In genomic region chr1:90707363-90707710, GRCh38 we compare ENCODE assay signal across 10 cellular contexts. TPM values are rescaled to one million over a fixed set of nuclear protein-coding genes. Genes with fewer than 3 reads are reported as not detected.
A peak's percentile ranks its signal among the peaks of the same experiment; 100 is the strongest.
DNase-seq lines count a peak whose midpoint lies in the region; TF ChIP-seq lines count a peak whose summit lies in the region.
"Had no signal": no experiment of that assay in that cellular context is flagged by ENCODE, and none has a peak within 500 bp of the region (broad histone marks: within the 10 kb centered on the region; RNA-seq: fewer than 3 reads in every experiment).

No MANE protein-coding gene starts in this region.

- TF ChIP-seq CTCF in stomach (IDR thresholded peaks at IDR 0.05) (no peak), dorsolateral prefrontal cortex (IDR thresholded peaks at IDR 0.05 in 54 of 56, conservative IDR thresholded peaks at IDR 0.05 in 2 of 56; ENCODE audit: low read depth in 1 of 56, partially characterized antibody in 56 of 56) (no peak)

- no peak for TF ChIP-seq POLR2A in stomach (IDR thresholded peaks at IDR 0.05)

- H3K9me3 Mint-ChIP-seq in activated naive CD8-positive, alpha-beta T cell (ENCODE audit: low read depth) = no peaks in the 10 kb centered on the region

- H3K4me1 Mint-ChIP-seq in activated naive CD8-positive, alpha-beta T cell (ENCODE audit: low read depth) = peaks cover 15% of the 10 kb centered on the region

- H3K4me1 ChIP-seq in stomach = peaks cover 13 to 27% (median 21%) of the 10 kb centered on the region in 4 donors
- peaks cover 3% of the 10 kb centered on the region for H3K4me1 ChIP-seq in effector memory CD4-positive, alpha-beta T cell (ENCODE audit: control insufficient read depth, insufficient read depth, low read length, poor library complexity, severe bottlenecking)

- intact Hi-C loops in stomach (cut with DNase I; ENCODE audit: low total_unique reads) (no loop called here), dorsolateral prefrontal cortex (cut with DNase I) (no loop called here)

- H3K27me3 Mint-ChIP-seq in activated naive CD8-positive, alpha-beta T cell = peaks cover 62% of the 10 kb centered on the region

- H3K4me3 ChIP-seq in stomach = peak overlapping the region in 3 of 4 donors; percentile 31 to 42 (median 34)
- H3K4me3 ChIP-seq in effector memory CD4-positive, alpha-beta T cell (ENCODE audit: insufficient read depth, low read depth, low read length, poor library complexity, severe bottlenecking) = no peak overlapping the region
- peak overlapping the region in 18 of 59 donors; percentile 16 to 56 (median 41) for H3K4me3 ChIP-seq in dorsolateral prefrontal cortex

- H3K4me3 Mint-ChIP-seq in activated naive CD8-positive, alpha-beta T cell = peak overlapping the region; percentile 74

- H3K27ac ChIP-seq in stomach = no peak overlapping the region
- no peak overlapping the region for H3K27ac ChIP-seq in effector memory CD4-positive, alpha-beta T cell (ENCODE audit: insufficient read depth, low read length, poor library complexity, severe bottlenecking)
- H3K27ac ChIP-seq in dorsolateral prefrontal cortex = peak overlapping the region in 1 of 59 donors; percentile 89

- H3K9me3 ChIP-seq in stomach = peaks cover 0 to 15% (median 0%) of the 10 kb centered on the region in 4 donors
- no peaks in the 10 kb centered on the region for H3K9me3 ChIP-seq in effector memory CD4-positive, alpha-beta T cell (ENCODE audit: control insufficient read depth, low read length)

- no peaks in the 10 kb centered on the region for H3K36me3 ChIP-seq in stomach
- H3K36me3 ChIP-seq in effector memory CD4-positive, alpha-beta T cell (ENCODE audit: control insufficient read depth, insufficient read depth, low read length) = no peaks in the 10 kb centered on the region

- DNase-seq in NCI-H510A (lab: John Stamatoyannopoulos, UW) (peak; percentile 36), NCI-H510A treated with DMSO at 0.1 percent for 48 hours (lab: John Stamatoyannopoulos, UW) (no peak), iris pigment epithelial cell (ENCODE audit: low read depth) (peak; percentile 39), stomach (peak; percentile 46), NCI-H128 (lab: John Stamatoyannopoulos, UW; ENCODE audit: unreplicated experiment) (no peak), dorsolateral prefrontal cortex (no peak)
- DNase-seq in effector memory CD4-positive, alpha-beta T cell = no peak
- DNase-seq: amygdala had no signal

- H3K27me3 ChIP-seq in stomach (peaks cover 23 to 100% (median 77%) of the 10 kb centered on the region in 3 donors), dorsolateral prefrontal cortex (peaks cover 36 to 100% (median 95%) of the 10 kb centered on the region in 45 donors)
- H3K27me3 ChIP-seq in effector memory CD4-positive, alpha-beta T cell (replicated peaks; ENCODE audit: control insufficient read depth, insufficient read depth, low read length, poor library complexity, severe bottlenecking) = peaks cover 67% of the 10 kb centered on the region

- H3K36me3 Mint-ChIP-seq in activated naive CD8-positive, alpha-beta T cell = peaks cover 2% of the 10 kb centered on the region

- no peak overlapping the region for H3K27ac Mint-ChIP-seq in activated naive CD8-positive, alpha-beta T cell

- WGBS in stomach, 5 donors = 1 to 3% (median 2%) methylated on average over 21 of the region's 21 CpGs

- no peak for TF ChIP-seq EP300 in stomach (IDR thresholded peaks at IDR 0.05)

RNA-seq across cellular contexts. Expression of gene BARHL2, which starts 9.8 kb away (rescaled TPM):
- total RNA-seq in stomach (not detected), dorsolateral prefrontal cortex (under 1 TPM in 5 of 120 experiments, not detected in 115; 0.24 to 0.32 (median 0.28) TPM)
- not detected for polyA plus RNA-seq in stomach
- polyA plus RNA-seq: AG04450 had no signal

Comparison
In these comparisons a context has a peak if more than half of its experiments do, and no peak if none do; other contexts are left out.
1. DNase-seq: peak in NCI-H510A (single experiment), iris pigment epithelial cell (single experiment) and stomach (single experiment); none in NCI-H510A treated with DMSO at 0.1 percent for 48 hours (single experiment), NCI-H128 (single experiment), effector memory CD4-positive, alpha-beta T cell (0 of 3) and dorsolateral prefrontal cortex (0 of 10).